ENCODE assay signal across 6 cellular contexts in genomic region chr4:70028159-70028558, GRCh38. TPM values are rescaled to one million over a fixed set of nuclear protein-coding genes. Genes with fewer than 3 reads are reported as not detected.
"Had no signal": no experiment of that assay in that cellular context is flagged by ENCODE, and none has a peak within 500 bp of the region (broad histone marks: within the 10 kb centered on the region; RNA-seq: fewer than 3 reads in every experiment).

TSS of gene HTN3 (plus strand) at chr4:70028459. CDS start at chr4:70030741, 2,282 bp downstream.

RNA-seq across cellular contexts. Expression of gene HTN3, which starts in this region (rescaled TPM):
- total RNA-seq: GM23248, GM23338, H4, H7, H9, HFFc6 had no signal
- polyA plus RNA-seq: GM23248, GM23338 had no signal
